8 cellular contexts compared by ENCODE assay signal in the genomic region with DNA sequence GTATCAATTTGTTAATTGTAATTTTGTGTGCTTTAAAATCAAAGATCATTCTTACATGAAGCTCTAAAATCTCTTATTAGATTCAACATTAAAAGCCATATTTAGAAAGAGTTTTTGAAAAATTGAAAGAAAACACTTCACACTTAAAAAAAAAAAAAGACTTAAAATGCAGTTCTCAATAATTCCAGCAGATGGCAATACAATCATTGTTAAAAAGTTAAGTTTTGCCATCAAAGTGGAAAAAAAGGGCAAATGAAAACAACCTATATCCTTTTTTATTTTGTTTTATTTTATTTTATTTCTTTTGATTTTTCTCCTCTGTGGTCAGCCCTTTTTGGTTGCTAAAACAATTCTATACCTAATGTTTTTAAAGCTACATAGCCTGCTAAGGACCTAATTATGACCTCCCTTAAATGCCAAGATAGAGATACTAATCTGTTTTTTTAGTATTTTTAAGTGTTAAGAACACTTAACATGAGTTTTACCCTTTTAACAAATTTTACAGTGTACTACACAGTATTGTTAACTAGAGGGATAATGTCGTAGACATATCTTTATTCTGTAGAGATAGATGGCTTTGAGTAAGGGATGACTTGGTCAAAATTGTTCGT.
A peak's percentile ranks its signal among the peaks of the same experiment; 100 is the strongest.
DNase-seq lines count a peak whose midpoint lies in the region; ATAC-seq and TF ChIP-seq lines count a peak whose summit lies in the region.

No MANE protein-coding gene starts in this region.

- no peak overlapping the region for H3K27ac ChIP-seq in KMS-11
- no peak overlapping the region for H3K27ac ChIP-seq in naive thymus-derived CD4-positive, alpha-beta T cell (ENCODE audit: low read depth, low read length)

- H2AFZ ChIP-seq in KMS-11 (ENCODE audit: low read depth) = no peak overlapping the region

- intact Hi-C loops in naive thymus-derived CD4-positive, alpha-beta T cell (cut with micrococcal nuclease) = loop anchor here (1.0 to 10.0 kb wide), 8 partner anchors 136 to 1300 kb away; partner anchors contain the start of gene TTC33 (in 1 of the 2)
- intact Hi-C loops in left colon (cut with DNase I, micrococcal nuclease) = loop anchor here in 1 of 2 donors (5.0 to 10.0 kb wide), 2 partner anchors 1158 to 1296 kb away; no protein-coding TSS in a partner anchor

- H3K4me1 Mint-ChIP-seq in naive thymus-derived CD4-positive, alpha-beta T cell = peaks cover 6 to 17% (median 8%) of the 10 kb centered on the region in 7 donors

- TF ChIP-seq CTCF in KMS-11 (conservative IDR thresholded peaks at IDR 0.05; ENCODE audit: low read depth, low read length) (peak; percentile 73), cardiac fibroblast (IDR thresholded peaks at IDR 0.05; ENCODE audit: low read depth, low read length) (peak; percentile 39)

- in situ Hi-C loops in Caki2 (cut with HindIII; ENCODE audit: low pct_unique_long_range_greater_than_20kb, low sequenced_read_pairs) = no loop called here

- H3K4me3 ChIP-seq in KMS-11 (IDR thresholded peaks at IDR 0.05; ENCODE audit: insufficient read depth, low read depth, low read length) (no peak overlapping the region), cardiac fibroblast (replicated peaks in 1 of 2; ENCODE audit: low read depth in 2 of 2, low read length in 2 of 2) (no peak overlapping the region)
- no peak overlapping the region for H3K4me3 ChIP-seq in naive thymus-derived CD4-positive, alpha-beta T cell (ENCODE audit: low read length)

- no peaks in the 10 kb centered on the region for H3K27me3 ChIP-seq in KMS-11 (ENCODE audit: insufficient read depth, low read depth)
- no peaks in the 10 kb centered on the region for H3K27me3 ChIP-seq in naive thymus-derived CD4-positive, alpha-beta T cell (ENCODE audit: control insufficient read depth in 2 of 2, insufficient read depth in 2 of 2, low read length in 2 of 2)

- H3K36me3 ChIP-seq in KMS-11 (ENCODE audit: insufficient read depth) = no peaks in the 10 kb centered on the region
- H3K36me3 ChIP-seq in naive thymus-derived CD4-positive, alpha-beta T cell (ENCODE audit: control insufficient read depth in 2 of 3, insufficient read depth in 3 of 3, low read length in 3 of 3) = no peaks in the 10 kb centered on the region

- DNase-seq in Caki2 (ENCODE audit: low read depth) (peak; percentile 22), cardiac fibroblast (ENCODE audit: low read depth in 2 of 2) (peak; percentile 63 to 68), left colon (no peak), D341Med (ENCODE audit: low spot score) (no peak)
- DNase-seq in naive thymus-derived CD4-positive, alpha-beta T cell = peak in 6 of 9 donors; percentile 2 to 31 (median 18)
- DNase-seq in activated CD4-positive, alpha-beta T cell treated with anti-CD3 and anti-CD28 coated beads for 4 hours = no peak

- H3K36me3 Mint-ChIP-seq in naive thymus-derived CD4-positive, alpha-beta T cell = no peaks in the 10 kb centered on the region

- H3K9me3 Mint-ChIP-seq in naive thymus-derived CD4-positive, alpha-beta T cell = no peaks in the 10 kb centered on the region

- H4K20me1 ChIP-seq in KMS-11 (ENCODE audit: insufficient read depth) = no peaks in the 10 kb centered on the region

- no peaks in the 10 kb centered on the region for H3K9me3 ChIP-seq in naive thymus-derived CD4-positive, alpha-beta T cell (ENCODE audit: control insufficient read depth in 2 of 3, low read length in 3 of 3)

- CTCF ChIA-PET in naive thymus-derived CD4-positive, alpha-beta T cell (lab: Charles Lee) = interaction anchor here (0.6 to 1.6 kb wide), 5 partner anchors 9 to 1157 kb away, joined by 3 to 6 read pairs (median 3); no protein-coding TSS in a partner anchor

- no peak overlapping the region for H3K4me2 ChIP-seq in KMS-11

- no peaks in the 10 kb centered on the region for H3K4me1 ChIP-seq in KMS-11 (ENCODE audit: low read depth, poor library complexity, severe bottlenecking)
- H3K4me1 ChIP-seq in naive thymus-derived CD4-positive, alpha-beta T cell (ENCODE audit: control insufficient read depth in 2 of 2, insufficient read depth in 2 of 2, low read length in 2 of 2) = peaks cover 0 to 9% of the 10 kb centered on the region in 2 donors

- no peak overlapping the region for H3K4me3 Mint-ChIP-seq in naive thymus-derived CD4-positive, alpha-beta T cell

- no peaks in the 10 kb centered on the region for H3K79me2 ChIP-seq in KMS-11 (ENCODE audit: insufficient read depth, low read depth)

- POLR2A ChIA-PET in naive thymus-derived CD4-positive, alpha-beta T cell (lab: Charles Lee) = interaction anchor here (0.6 kb wide), 1 partner anchor 10 kb away, joined by 4 read pairs; no protein-coding TSS in a partner anchor

- H3K27ac Mint-ChIP-seq in naive thymus-derived CD4-positive, alpha-beta T cell = no peak overlapping the region

- peaks cover 0 to 23% (median 0%) of the 10 kb centered on the region in 5 donors for H3K27me3 Mint-ChIP-seq in naive thymus-derived CD4-positive, alpha-beta T cell

- H3K9ac ChIP-seq in KMS-11 = no peak overlapping the region

- no peak for ATAC-seq in naive thymus-derived CD4-positive, alpha-beta T cell
- ATAC-seq in left colon (no peak), HG02678 (IDR thresholded peaks at IDR 0.05; ENCODE audit: unreplicated experiment) (no peak)

Comparison
In these comparisons a context has a peak if more than half of its experiments do, and no peak if none do; other contexts are left out.
1. DNase-seq: peak in Caki2 (single experiment), cardiac fibroblast (2 of 2) and naive thymus-derived CD4-positive, alpha-beta T cell (6 of 9); none in activated CD4-positive, alpha-beta T cell treated with anti-CD3 and anti-CD28 coated beads for 4 hours (0 of 2), left colon (0 of 2) and D341Med (single experiment).